1 cellular context compared by ENCODE assay signal in genomic region chr19:37111753-37112152, GRCh38.
TF ChIP-seq lines count a peak whose summit lies in the region.

No MANE protein-coding gene starts in this region.

TF ChIP-seq in HepG2, 621 proteins besides CTCF, POLR2A, EP300 and RAD21:
- TF ChIP-seq STAG1 (CRISPR knock-in tag; IDR thresholded peaks at IDR 0.05), result peak; percentile 37
